ENCODE assay signal across 19 cellular contexts in genomic region chr2:8028981-8029380, GRCh38.
"Had no signal": no experiment of that assay in that cellular context is flagged by ENCODE, and none has a peak within 500 bp of the region (broad histone marks: within the 10 kb centered on the region; RNA-seq: fewer than 3 reads in every experiment).

No MANE protein-coding gene starts in this region.

- H3K4me3 Mint-ChIP-seq: activated B cell treated with CpG ODN at 0.5 μM for 24 hours; activated CD4-positive, alpha-beta memory T cell treated with anti-CD3 and anti-CD28 coated beads for 36 hours; activated naive CD4-positive, alpha-beta T cell treated with anti-CD3 and anti-CD28 coated beads, Interleukin-2, amount 10 ng/mL, durations not matched to agents 7 days and 5 days; natural killer cell treated with Interleukin-12 subunit alpha and Interleukin-12 subunit beta and Interleukin-15 and Interleukin-18, amount 100 ng/mL, for 72 hours had no signal

- H3K36me3 Mint-ChIP-seq: activated CD4-positive, alpha-beta memory T cell treated with anti-CD3 and anti-CD28 coated beads for 36 hours; activated naive CD4-positive, alpha-beta T cell treated with anti-CD3 and anti-CD28 coated beads, Interleukin-2, amount 10 ng/mL, durations not matched to agents 7 days and 5 days; natural killer cell treated with Interleukin-12 subunit alpha and Interleukin-12 subunit beta and Interleukin-15 and Interleukin-18, amount 100 ng/mL, for 72 hours had no signal

- H3K9me3 Mint-ChIP-seq: activated B cell treated with CpG ODN at 0.5 μM for 24 hours; activated CD4-positive, alpha-beta memory T cell treated with anti-CD3 and anti-CD28 coated beads for 36 hours; activated naive CD4-positive, alpha-beta T cell treated with anti-CD3 and anti-CD28 coated beads, Interleukin-2, amount 10 ng/mL, durations not matched to agents 7 days and 5 days; natural killer cell treated with Interleukin-12 subunit alpha and Interleukin-12 subunit beta and Interleukin-15 and Interleukin-18, amount 100 ng/mL, for 72 hours had no signal

- H3K27me3 Mint-ChIP-seq: natural killer cell treated with Interleukin-12 subunit alpha and Interleukin-12 subunit beta and Interleukin-15 and Interleukin-18, amount 100 ng/mL, for 72 hours had no signal

- H3K4me1 Mint-ChIP-seq: activated B cell treated with CpG ODN at 0.5 μM for 24 hours; activated naive CD4-positive, alpha-beta T cell treated with anti-CD3 and anti-CD28 coated beads, Interleukin-2, amount 10 ng/mL, durations not matched to agents 7 days and 5 days had no signal

- H3K27ac Mint-ChIP-seq: activated B cell treated with CpG ODN at 0.5 μM for 24 hours; activated CD4-positive, alpha-beta memory T cell treated with anti-CD3 and anti-CD28 coated beads for 36 hours; activated naive CD4-positive, alpha-beta T cell treated with anti-CD3 and anti-CD28 coated beads, Interleukin-2, amount 10 ng/mL, durations not matched to agents 7 days and 5 days had no signal

- ATAC-seq: gastroesophageal sphincter; heart left ventricle; left ventricle myocardium superior; natural killer cell treated with Interleukin-12 subunit alpha and Interleukin-12 subunit beta and Interleukin-15 and Interleukin-18, amount 100 ng/mL, for 72 hours had no signal

- DNase-seq: activated B cell treated with CpG ODN at 0.5 μM for 24 hours; activated CD4-positive, alpha-beta memory T cell treated with anti-CD3 and anti-CD28 coated beads for 36 hours; activated CD4-positive, alpha-beta T cell treated with anti-CD3 and anti-CD28 coated beads for 4 hours; activated effector memory CD4-positive, alpha-beta T cell treated with anti-CD3 and anti-CD28 coated beads, Interleukin-2, amount 50 U/mL, for 16 hours; activated naive CD4-positive, alpha-beta T cell treated with anti-CD3 and anti-CD28 coated beads, Interleukin-2, amount 10 ng/mL, durations not matched to agents 7 days and 5 days; activated T-cell treated with anti-CD3 and anti-CD28 coated beads for 4 hours; amygdala; cerebellar nuclear complex; heart left ventricle; left ventricle myocardium superior; mammary epithelial cell; midbrain; ovary; stimulated activated CD4-positive, alpha-beta T cell treated with anti-CD3 and anti-CD28 coated beads, Interleukin-12 subunit alpha, Interleukin-12 subunit beta, amount 100 ng/mL, for 4 hours; stomach; T1000; transverse colon had no signal
